Comparison of ENCODE assay signal across 16 cellular contexts in genomic region chr11:86177319-86177718, GRCh38.
DNase-seq lines count a peak whose midpoint lies in the region; ATAC-seq and TF ChIP-seq lines count a peak whose summit lies in the region.
"Had no signal": no experiment of that assay in that cellular context is flagged by ENCODE, and none has a peak within 500 bp of the region (broad histone marks: within the 10 kb centered on the region; RNA-seq: fewer than 3 reads in every experiment).

No MANE protein-coding gene starts in this region.

- H3K4me1 Mint-ChIP-seq in activated naive CD4-positive, alpha-beta T cell treated with anti-CD3 and anti-CD28 coated beads, Interleukin-2, amount 10 ng/mL, durations not matched to agents 7 days and 5 days: peaks cover 19% of the 10 kb centered on the region
- H3K4me1 Mint-ChIP-seq in T-helper 17 cell: peaks cover 6% of the 10 kb centered on the region
- H3K4me1 Mint-ChIP-seq in central memory CD8-positive, alpha-beta T cell: peaks cover 6% of the 10 kb centered on the region
- peaks cover 26% of the 10 kb centered on the region for H3K4me1 Mint-ChIP-seq in stimulated activated naive CD8-positive, alpha-beta T cell treated with anti-CD3 and anti-CD28 coated beads, Interleukin-15, amount 100 ng/mL, for 72 hours

- H3K27me3 ChIP-seq in brain microvascular endothelial cell (replicated peaks): no peaks in the 10 kb centered on the region
- no peaks in the 10 kb centered on the region for H3K27me3 ChIP-seq in A673 (replicated peaks; ENCODE audit: insufficient read depth, low read depth, low read length, poor library complexity)
- H3K27me3 ChIP-seq: vagina had no signal

- no peak overlapping the region for H3K27ac ChIP-seq in brain microvascular endothelial cell
- H3K27ac ChIP-seq in A673 (ENCODE audit: low read depth, low read length, poor library complexity, severe bottlenecking): no peak overlapping the region
- H3K27ac ChIP-seq: lower lobe of right lung, vagina had no signal

- ATAC-seq in T-helper 17 cell: no peak
- peak; percentile 20 for ATAC-seq in central memory CD8-positive, alpha-beta T cell (replicated peaks; ENCODE audit: extremely low read depth, poor library complexity, severe bottlenecking)
- no peak for ATAC-seq in stimulated activated naive CD8-positive, alpha-beta T cell treated with anti-CD3 and anti-CD28 coated beads, Interleukin-15, amount 100 ng/mL, for 72 hours

- BruUV-seq in A673 (replicated peaks; lab: Mats Ljungman, UMichigan): no TSS peak

- in situ Hi-C loops in brain microvascular endothelial cell (cut with HindIII; ENCODE audit: low pct_ligation_motif_present, low sequenced_read_pairs): no loop called here

- intact Hi-C loops in A673 (cut with micrococcal nuclease; ENCODE audit: unreplicated experiment): no loop called here

- POLR2A ChIA-PET in A673 (lab: Charles Lee; ENCODE audit: low non-redundant PET): no interaction called here

- H3K9me3 Mint-ChIP-seq in activated naive CD4-positive, alpha-beta T cell treated with anti-CD3 and anti-CD28 coated beads, Interleukin-2, amount 10 ng/mL, durations not matched to agents 7 days and 5 days: no peaks in the 10 kb centered on the region
- no peaks in the 10 kb centered on the region for H3K9me3 Mint-ChIP-seq in central memory CD8-positive, alpha-beta T cell
- no peaks in the 10 kb centered on the region for H3K9me3 Mint-ChIP-seq in stimulated activated naive CD8-positive, alpha-beta T cell treated with anti-CD3 and anti-CD28 coated beads, Interleukin-15, amount 100 ng/mL, for 72 hours

- no peaks in the 10 kb centered on the region for H3K4me1 ChIP-seq in A673 (ENCODE audit: insufficient read depth, low read length, poor library complexity, severe bottlenecking)

- TF ChIP-seq CTCF in brain microvascular endothelial cell (IDR thresholded peaks at IDR 0.05; ENCODE audit: low read depth, low read length, missing control alignments): no peak
- no peak for TF ChIP-seq CTCF in A673 (conservative IDR thresholded peaks at IDR 0.05; ENCODE audit: low read depth, low read length)

- no peak for DNase-seq in activated naive CD4-positive, alpha-beta T cell treated with anti-CD3 and anti-CD28 coated beads, Interleukin-2, amount 10 ng/mL, durations not matched to agents 7 days and 5 days
- no peak for DNase-seq in activated naive CD4-positive, alpha-beta T cell treated with Interleukin-2 at 50 U/mL for 16 hours
- DNase-seq in T-helper 17 cell (no peak), brain microvascular endothelial cell (no peak), A673 (ENCODE audit: low spot score) (no peak)
- DNase-seq in central memory CD8-positive, alpha-beta T cell (ENCODE audit: low spot score in 2 of 2): no peak
- no peak for DNase-seq in stimulated activated naive CD8-positive, alpha-beta T cell treated with anti-CD3 and anti-CD28 coated beads, Interleukin-15, amount 100 ng/mL, for 72 hours
- DNase-seq in activated CD4-positive, CD25-positive, alpha-beta regulatory T cell treated with anti-CD3 and anti-CD28 coated beads, Interleukin-2, amount 50 U/mL, for 72 hours: no peak
- DNase-seq: activated CD4-positive, alpha-beta T cell treated with anti-CD3 and anti-CD28 coated beads for 4 hours; COR-L47; lower lobe of right lung; NCI-H1092 treated with DMSO at 0.1 percent for 48 hours; NCI-H2081 treated with DMSO at 0.1 percent for 48 hours; NCI-H524 treated with DMSO at 0.1 percent for 48 hours; SIG-M5 had no signal

- H3K4me3 ChIP-seq in brain microvascular endothelial cell (ENCODE audit: low read depth, low read length) (no peak overlapping the region), A673 (ENCODE audit: low read depth, low read length, poor library complexity, severe bottlenecking) (no peak overlapping the region)
- H3K4me3 ChIP-seq: lower lobe of right lung, vagina had no signal

- no peaks in the 10 kb centered on the region for H3K9me3 ChIP-seq in T-helper 17 cell (ENCODE audit: control insufficient read depth, low read length, poor library complexity, severe bottlenecking)
- no peaks in the 10 kb centered on the region for H3K9me3 ChIP-seq in A673 (ENCODE audit: low read depth, low read length, poor library complexity, severe bottlenecking)
- H3K9me3 ChIP-seq: lower lobe of right lung, vagina had no signal

- H3K4me3 Mint-ChIP-seq in activated naive CD4-positive, alpha-beta T cell treated with anti-CD3 and anti-CD28 coated beads, Interleukin-2, amount 10 ng/mL, durations not matched to agents 7 days and 5 days: no peak overlapping the region
- no peak overlapping the region for H3K4me3 Mint-ChIP-seq in T-helper 17 cell
- no peak overlapping the region for H3K4me3 Mint-ChIP-seq in central memory CD8-positive, alpha-beta T cell
- peak overlapping the region in 1 of 2 donors; percentile 17 for H3K4me3 Mint-ChIP-seq in stimulated activated naive CD8-positive, alpha-beta T cell treated with anti-CD3 and anti-CD28 coated beads, Interleukin-15, amount 100 ng/mL, for 72 hours

- peak overlapping the region; percentile 12 for H3K27ac Mint-ChIP-seq in activated naive CD4-positive, alpha-beta T cell treated with anti-CD3 and anti-CD28 coated beads, Interleukin-2, amount 10 ng/mL, durations not matched to agents 7 days and 5 days
- peak overlapping the region; percentile 54 for H3K27ac Mint-ChIP-seq in T-helper 17 cell
- H3K27ac Mint-ChIP-seq in central memory CD8-positive, alpha-beta T cell (ENCODE audit: low read depth): no peak overlapping the region
- peak overlapping the region; percentile 80 to 86 for H3K27ac Mint-ChIP-seq in stimulated activated naive CD8-positive, alpha-beta T cell treated with anti-CD3 and anti-CD28 coated beads, Interleukin-15, amount 100 ng/mL, for 72 hours

- no peaks in the 10 kb centered on the region for H3K36me3 ChIP-seq in brain microvascular endothelial cell (replicated peaks)
- H3K36me3 ChIP-seq in A673 (ENCODE audit: insufficient read depth, low read length, poor library complexity, severe bottlenecking): no peaks in the 10 kb centered on the region
- H3K36me3 ChIP-seq: lower lobe of right lung, vagina had no signal

- CTCF ChIA-PET in activated naive CD4-positive, alpha-beta T cell treated with anti-CD3 and anti-CD28 coated beads, Interleukin-2, amount 10 ng/mL, durations not matched to agents 7 days and 5 days (lab: Charles Lee): interaction anchor here (0.7 to 2.4 kb wide), 3 partner anchors 11 to 323 kb away, joined by 3 to 8 read pairs (median 4); partner anchors contain the start of gene CCDC83
- CTCF ChIA-PET in A673 (lab: Charles Lee): no interaction called here

- no peaks in the 10 kb centered on the region for H3K36me3 Mint-ChIP-seq in activated naive CD4-positive, alpha-beta T cell treated with anti-CD3 and anti-CD28 coated beads, Interleukin-2, amount 10 ng/mL, durations not matched to agents 7 days and 5 days
- no peaks in the 10 kb centered on the region for H3K36me3 Mint-ChIP-seq in T-helper 17 cell (ENCODE audit: low read depth)
- H3K36me3 Mint-ChIP-seq in central memory CD8-positive, alpha-beta T cell (ENCODE audit: insufficient read depth): no peaks in the 10 kb centered on the region

- no peaks in the 10 kb centered on the region for H3K27me3 Mint-ChIP-seq in activated naive CD4-positive, alpha-beta T cell treated with anti-CD3 and anti-CD28 coated beads, Interleukin-2, amount 10 ng/mL, durations not matched to agents 7 days and 5 days
- H3K27me3 Mint-ChIP-seq in T-helper 17 cell: peaks cover 4% of the 10 kb centered on the region
- no peaks in the 10 kb centered on the region for H3K27me3 Mint-ChIP-seq in central memory CD8-positive, alpha-beta T cell
- no peaks in the 10 kb centered on the region for H3K27me3 Mint-ChIP-seq in stimulated activated naive CD8-positive, alpha-beta T cell treated with anti-CD3 and anti-CD28 coated beads, Interleukin-15, amount 100 ng/mL, for 72 hours
